Comparison of ENCODE assay signal across 8 cellular contexts in genomic region chr7:151247611-151248176, GRCh38. TPM values are rescaled to one million over a fixed set of nuclear protein-coding genes. Genes with fewer than 3 reads are reported as not detected.
DNase-seq lines count a peak whose midpoint lies in the region; ATAC-seq, FAIRE-seq and TF ChIP-seq lines count a peak whose summit lies in the region.

No MANE protein-coding gene starts in this region.

- no TSS peak for BruUV-seq in MCF 10A (replicated peaks; lab: Mats Ljungman, UMichigan)
- BruUV-seq in mammary epithelial cell (replicated peaks; lab: Mats Ljungman, UMichigan) = no TSS peak

- H4K8ac ChIP-seq in mesendoderm (ENCODE audit: low read depth, low read length) = no peak overlapping the region

- TF ChIP-seq POLR2A in GM12891 (IDR thresholded peaks at IDR 0.05; ENCODE audit: low read depth, low read length) = no peak

- ATAC-seq in aorta (ENCODE audit: low FRiP score) = no peak
- ATAC-seq in GM18870 (IDR thresholded peaks at IDR 0.05; ENCODE audit: unreplicated experiment) = no peak
- no peak for ATAC-seq in GM19467 (IDR thresholded peaks at IDR 0.05; ENCODE audit: unreplicated experiment)

- no peaks in the 10 kb centered on the region for H3K9me3 ChIP-seq in mammary epithelial cell (replicated peaks; ENCODE audit: insufficient read depth, low read length)
- H3K9me3 ChIP-seq in aorta (ENCODE audit: control insufficient read depth, low read length) = no peaks in the 10 kb centered on the region

- H3K79me2 ChIP-seq in mammary epithelial cell (ENCODE audit: insufficient read depth, low read length) = no peaks in the 10 kb centered on the region
- H3K79me2 ChIP-seq in mesendoderm (ENCODE audit: control insufficient read depth, insufficient read depth, low read length) = no peaks in the 10 kb centered on the region

- no peak overlapping the region for H4K5ac ChIP-seq in mesendoderm (ENCODE audit: low read length)

- no peaks in the 10 kb centered on the region for H3K79me1 ChIP-seq in mesendoderm (ENCODE audit: low read length)

- no peaks in the 10 kb centered on the region for H4K20me1 ChIP-seq in mammary epithelial cell (ENCODE audit: insufficient read depth, low read length)

- H3K9me3 Mint-ChIP-seq in MCF 10A (ENCODE audit: unreplicated experiment) = no peaks in the 10 kb centered on the region

- POLR2A ChIA-PET in MCF 10A (lab: Yijun Ruan, JAX) = interaction anchor here (1.0 to 2.5 kb wide), 2 partner anchors 15 to 20 kb away, joined by 3 to 12 read pairs; partner anchors contain the start of genes ABCF2 and CHPF2

- H3K36me3 Mint-ChIP-seq in MCF 10A (ENCODE audit: insufficient read depth, unreplicated experiment) = peaks cover 2% of the 10 kb centered on the region

- no peak overlapping the region for H2AK5ac ChIP-seq in mesendoderm (ENCODE audit: low read length)

- H3K36me3 ChIP-seq in mammary epithelial cell (ENCODE audit: insufficient read depth, low read length) (no peaks in the 10 kb centered on the region), mesendoderm (ENCODE audit: control insufficient read depth, insufficient read depth, low read length) (no peaks in the 10 kb centered on the region), aorta (ENCODE audit: control insufficient read depth in 1 of 2, insufficient read depth in 2 of 2, low read length in 1 of 2) (no peaks in the 10 kb centered on the region)

- H3K4ac ChIP-seq in mesendoderm (ENCODE audit: low read depth, low read length) = no peak overlapping the region

- H3K9ac ChIP-seq in mammary epithelial cell (ENCODE audit: insufficient read depth, low read length) = no peak overlapping the region
- H3K9ac ChIP-seq in mesendoderm (ENCODE audit: low read length) = peak overlapping the region; percentile 35

- H3K23ac ChIP-seq in mesendoderm (ENCODE audit: low read length) = no peak overlapping the region

- no peak overlapping the region for H2BK120ac ChIP-seq in mesendoderm (ENCODE audit: low read depth, low read length)

- H3K4me3 Mint-ChIP-seq in MCF 10A (ENCODE audit: unreplicated experiment) = peak overlapping the region; percentile 90

- H3K27ac Mint-ChIP-seq in MCF 10A (ENCODE audit: low read depth, unreplicated experiment) = peak overlapping the region; percentile 88

- 77% methylated on average over 6 of the region's 15 CpGs for WGBS in mammary epithelial cell (ENCODE audit: low coverage, missing lambda C conversion rate)
- WGBS in mesendoderm (ENCODE audit: extremely low coverage, insufficient coverage, low lambda C conversion rate) = no CpG with 5 or more reads among the region's 15 CpGs
- 1 to 2% methylated on average over 15 of the region's 15 CpGs for WGBS in aorta, 2 donors

- in situ Hi-C loops in mammary epithelial cell (cut with MboI; ENCODE audit: low sequenced_read_pairs in 2 of 2) = no loop called here

- no peak overlapping the region for H3K27ac ChIP-seq in mammary epithelial cell (ENCODE audit: insufficient read depth, low read depth, low read length)
- peak overlapping the region; percentile 82 for H3K27ac ChIP-seq in caudate nucleus (ENCODE audit: low read depth, low read length)
- no peak overlapping the region for H3K27ac ChIP-seq in mesendoderm (ENCODE audit: low read depth, low read length)
- peak overlapping the region; percentile 73 to 80 for H3K27ac ChIP-seq in aorta (ENCODE audit: low read depth in 1 of 2, low read length in 2 of 2)

- peaks cover 2% of the 10 kb centered on the region for H3K27me3 ChIP-seq in mammary epithelial cell (ENCODE audit: insufficient read depth, low read length)
- peaks cover 2% of the 10 kb centered on the region for H3K27me3 ChIP-seq in mesendoderm (ENCODE audit: insufficient read depth, low read length, poor library complexity)
- H3K27me3 ChIP-seq in aorta (ENCODE audit: control insufficient read depth in 1 of 2, insufficient read depth in 2 of 2, low read length in 1 of 2) = no peaks in the 10 kb centered on the region

- H3K4me2 ChIP-seq in mammary epithelial cell (ENCODE audit: insufficient read depth, low read depth, low read length) (no peak overlapping the region), mesendoderm (ENCODE audit: low read length) (peak overlapping the region; percentile 56)

- CTCF ChIA-PET in MCF 10A (lab: Yijun Ruan, JAX) = interaction anchor here (0.6 to 1.8 kb wide), 3 partner anchors 52 to 142 kb away, joined by 3 to 10 read pairs (median 3); no protein-coding TSS in a partner anchor
- CTCF ChIA-PET in mammary epithelial cell (lab: Charles Lee; ENCODE audit: low non-redundant PET) = no interaction called here

- TF ChIP-seq CTCF in MCF 10A (IDR thresholded peaks at IDR 0.05; ENCODE audit: unreplicated experiment) (no peak), mammary epithelial cell (conservative IDR thresholded peaks at IDR 0.05 in 1 of 2, IDR thresholded peaks at IDR 0.05 in 1 of 2; ENCODE audit: extremely low read depth in 1 of 2, insufficient read depth in 1 of 2, low read depth in 1 of 2, low read length in 2 of 2) (no peak)

- peak overlapping the region; percentile 86 for H3K56ac ChIP-seq in mesendoderm (ENCODE audit: low read length)

- DNase-seq in MCF 10A (ENCODE audit: unreplicated experiment) (no peak), mammary epithelial cell (no peak), caudate nucleus (lab: John Stamatoyannopoulos, UW) (peak in 1 of 61 donors; percentile 25), mesendoderm (no peak), aorta (peak in 1 of 2 donors; percentile 73), GM12891 (ENCODE audit: insufficient read length, low spot score) (no peak)

- H2AFZ ChIP-seq in mammary epithelial cell (ENCODE audit: low read depth, low read length) = no peak overlapping the region

- peaks cover 42% of the 10 kb centered on the region for H3K4me1 Mint-ChIP-seq in MCF 10A (ENCODE audit: insufficient read depth, unreplicated experiment)

- intact Hi-C loops in MCF 10A (cut with micrococcal nuclease) = no loop called here
- intact Hi-C loops in mammary epithelial cell (cut with micrococcal nuclease) = no loop called here
- intact Hi-C loops in aorta (cut with DNase I) = loop anchor here in 1 of 2 donors (5.0 to 10.0 kb wide), 2 partner anchors 165 to 507 kb away; partner anchors contain the start of genes FASTK and TMUB1

- dilution Hi-C loops in mammary epithelial cell (cut with HindIII; ENCODE audit: low sequenced_read_pairs) = no loop called here

- no peak overlapping the region for H2BK5ac ChIP-seq in mesendoderm (ENCODE audit: low read length)

- H3K4me1 ChIP-seq in mammary epithelial cell (ENCODE audit: insufficient read depth, low read length) = peaks cover 26% of the 10 kb centered on the region
- H3K4me1 ChIP-seq in mesendoderm (ENCODE audit: control insufficient read depth, low read depth, low read length) = peaks cover 27% of the 10 kb centered on the region
- no peaks in the 10 kb centered on the region for H3K4me1 ChIP-seq in aorta (ENCODE audit: control insufficient read depth in 1 of 2, insufficient read depth in 2 of 2, low read length in 2 of 2)

- no peak overlapping the region for H2BK15ac ChIP-seq in mesendoderm (replicated peaks; ENCODE audit: low read depth)

- FAIRE-seq in GM12891 (lab: Jason Lieb, UNC) = no peak

- H3K27me3 Mint-ChIP-seq in MCF 10A (ENCODE audit: insufficient read depth, unreplicated experiment) = no peaks in the 10 kb centered on the region

- no peak overlapping the region for H3K4me3 ChIP-seq in mammary epithelial cell (replicated peaks in 1 of 3; ENCODE audit: insufficient read depth in 1 of 3, low read depth in 2 of 3, low read length in 3 of 3)
- no peak overlapping the region for H3K4me3 ChIP-seq in mesendoderm (ENCODE audit: low read length)
- H3K4me3 ChIP-seq in aorta (ENCODE audit: low read length in 2 of 2) = peak overlapping the region; percentile 60 to 88

- H3K18ac ChIP-seq in mesendoderm (ENCODE audit: low read length) = peak overlapping the region; percentile 3

TF ChIP-seq in GM12891, 5 proteins besides CTCF, POLR2A, EP300 and RAD21:
- TF ChIP-seq TAF1 (IDR thresholded peaks at IDR 0.05; ENCODE audit: low read depth, low read length) (no peak), POLR2AphosphoS5 (IDR thresholded peaks at IDR 0.05; ENCODE audit: low read depth, low read length) (no peak), PAX5 (IDR thresholded peaks at IDR 0.05; ENCODE audit: insufficient read depth, low read length, severe bottlenecking) (no peak), POU2F2 (IDR thresholded peaks at IDR 0.05; ENCODE audit: low read depth, low read length) (no peak), SPI1 (IDR thresholded peaks at IDR 0.05; ENCODE audit: low read depth, low read length) (no peak)

RNA-seq across cellular contexts. Expression of gene SMARCD3, which starts 0.8 kb away (rescaled TPM):
- total RNA-seq in MCF 10A (2022) (3.8 and 5.3 TPM in 2 replicates), mammary epithelial cell (10 to 100 TPM in 1 of 2 donors, 1 to 10 TPM in 1; 8.4 to 22.0 TPM), aorta (10 to 100 TPM; 52.4 to 84.4 TPM)
- polyA plus RNA-seq in mammary epithelial cell (3.9 TPM), aorta (100 to 1,000 TPM in 1 of 2 donors, 10 to 100 TPM in 1; 48.5 to 182 TPM)
- polyA minus RNA-seq in mammary epithelial cell = 0.36 TPM
- 7.4 TPM for polyA plus RNA-seq in mesendoderm (2013, experiment 1 of 2)
- polyA plus RNA-seq in mesendoderm (2013, experiment 2 of 2) = 5.9 TPM
- polyA plus RNA-seq in GM12891 (2012; ENCODE audit: low read depth, missing spikeins) = 4.5 TPM

RNA-seq across cellular contexts. Expression of gene CHPF2, which starts 15.4 kb away (rescaled TPM):
- total RNA-seq in MCF 10A (2022) = 28.2 and 33.8 TPM in 2 replicates
- total RNA-seq in mammary epithelial cell = 10 to 100 TPM; 44.0 to 56.3 TPM
- polyA plus RNA-seq in mammary epithelial cell = 29.7 TPM
- 44.2 TPM for polyA minus RNA-seq in mammary epithelial cell
- polyA plus RNA-seq in mesendoderm (2013, experiment 1 of 2) = 7.4 TPM
- polyA plus RNA-seq in mesendoderm (2013, experiment 2 of 2) = 7.9 TPM
- 10 to 100 TPM; 49.1 to 51.6 TPM for total RNA-seq in aorta
- polyA plus RNA-seq in aorta = 10 to 100 TPM in 1 of 2 donors, 1 to 10 TPM in 1; 7.8 to 53.5 TPM
- 17.7 TPM for polyA plus RNA-seq in GM12891 (2012; ENCODE audit: low read depth, missing spikeins)

RNA-seq across cellular contexts. Expression of gene ABCF2, which starts 20.7 kb away (rescaled TPM):
- total RNA-seq in MCF 10A (2022) (47.3 and 72.4 TPM in 2 replicates), mammary epithelial cell (10 to 100 TPM; 62.5 to 77.0 TPM), aorta (10 to 100 TPM; 15.8 to 25.8 TPM)
- polyA plus RNA-seq in mammary epithelial cell (61.2 TPM), aorta (10 to 100 TPM; 14.3 to 15.9 TPM)
- polyA minus RNA-seq in mammary epithelial cell = 56.1 TPM
- polyA plus RNA-seq in mesendoderm (2013, experiment 1 of 2) = 36.4 TPM
- 36.2 TPM for polyA plus RNA-seq in mesendoderm (2013, experiment 2 of 2)
- 29.6 TPM for polyA plus RNA-seq in GM12891 (2012; ENCODE audit: low read depth, missing spikeins)

RNA-seq across cellular contexts. Expression of gene H2BK1, which starts 37.4 kb away (rescaled TPM):
- not detected in 2 replicates for total RNA-seq in MCF 10A (2022)
- total RNA-seq in mammary epithelial cell = not detected
- not detected for polyA plus RNA-seq in mammary epithelial cell
- not detected for polyA minus RNA-seq in mammary epithelial cell
- not detected for polyA plus RNA-seq in mesendoderm (2013, experiment 1 of 2)
- polyA plus RNA-seq in mesendoderm (2013, experiment 2 of 2) = not detected
- total RNA-seq in aorta = 1 to 10 TPM in 1 of 2 donors, not detected in 1; 2.2 TPM
- polyA plus RNA-seq in aorta = not detected
- not detected for polyA plus RNA-seq in GM12891 (2012; ENCODE audit: low read depth, missing spikeins)

Comparison
In these comparisons a context has a peak if more than half of its experiments do, and no peak if none do; other contexts are left out.
1. H3K27ac ChIP-seq: peak in caudate nucleus (single experiment) and aorta (2 of 2); none in mammary epithelial cell (single experiment) and mesendoderm (single experiment).
2. H3K4me3 ChIP-seq: peak in aorta (2 of 2); none in mammary epithelial cell (0 of 3) and mesendoderm (single experiment).